In the genomic region with DNA sequence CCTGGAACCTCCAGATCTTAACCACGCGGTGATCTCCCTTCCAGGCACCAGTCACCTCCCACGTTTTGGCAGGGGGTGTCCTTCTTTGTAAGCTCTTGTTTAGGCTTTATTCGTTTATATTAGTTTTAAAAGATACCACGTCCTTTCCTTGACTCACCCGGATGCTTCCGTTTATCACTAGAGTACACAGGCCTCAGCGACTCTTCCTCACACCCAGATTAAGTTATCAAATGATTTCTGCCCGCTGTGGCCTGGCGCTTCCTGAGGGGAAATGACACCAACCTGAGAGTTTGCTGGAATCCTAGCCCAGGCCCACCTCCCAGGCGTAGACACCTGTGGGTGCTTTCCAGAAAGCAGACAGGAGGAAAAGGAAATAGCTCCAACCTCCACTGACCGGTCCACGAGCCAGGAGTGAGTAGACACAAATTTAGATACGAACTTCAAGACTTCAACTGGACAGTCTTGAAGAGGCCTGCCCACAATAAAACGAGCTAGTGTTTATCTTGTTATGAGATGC, we compare ENCODE assay signal across 8 cellular contexts. TPM values are rescaled to one million over a fixed set of nuclear protein-coding genes. Genes with fewer than 3 reads are reported as not detected.
DNase-seq lines count a peak whose midpoint lies in the region; ATAC-seq and TF ChIP-seq lines count a peak whose summit lies in the region.
"Had no signal": no experiment of that assay in that cellular context is flagged by ENCODE, and none has a peak within 500 bp of the region (broad histone marks: within the 10 kb centered on the region; RNA-seq: fewer than 3 reads in every experiment).

No MANE protein-coding gene starts in this region.

- WGBS in testis, 2 donors: 13 to 24% methylated on average over 15 of the region's 15 CpGs

- intact Hi-C loops in left lung (cut with DNase I): no loop called here
- intact Hi-C loops in testis (cut with DNase I; ENCODE audit: low total_unique reads): no loop called here

- H3K27ac ChIP-seq in HUES6 (ENCODE audit: low read depth, low read length) (peak overlapping the region; percentile 62; the same call in 1 of the 2 replicates), left lung (peak overlapping the region; percentile 77), testis (peak overlapping the region; percentile 74 to 85)

- H3K4me1 ChIP-seq in HUES6 (ENCODE audit: control insufficient read depth, insufficient read depth, low read length): peaks cover 17% of the 10 kb centered on the region
- H3K4me1 ChIP-seq in left lung: peaks cover 5 to 17% of the 10 kb centered on the region in 2 donors
- no peaks in the 10 kb centered on the region for H3K4me1 ChIP-seq in testis

- peak overlapping the region; percentile 75 to 83 (median 79) for H3K4me3 Mint-ChIP-seq in brain
- H3K4me3 Mint-ChIP-seq in T-helper 17 cell: no peak overlapping the region

- H3K27me3 Mint-ChIP-seq in brain (peaks cover 25% of the 10 kb centered on the region), T-helper 17 cell (peaks cover 46% of the 10 kb centered on the region)

- TF ChIP-seq CTCF in brain (conservative IDR thresholded peaks at IDR 0.05) (no peak), left lung (IDR thresholded peaks at IDR 0.05) (no peak), testis (IDR thresholded peaks at IDR 0.05) (no peak)

- no peaks in the 10 kb centered on the region for H3K9me3 ChIP-seq in HUES6 (ENCODE audit: control insufficient read depth, insufficient read depth, low read depth, low read length)
- no peaks in the 10 kb centered on the region for H3K9me3 ChIP-seq in left lung
- H3K9me3 ChIP-seq in testis: no peaks in the 10 kb centered on the region
- H3K9me3 ChIP-seq in T-helper 17 cell (ENCODE audit: control insufficient read depth, low read length, poor library complexity, severe bottlenecking): no peaks in the 10 kb centered on the region

- H3K27me3 ChIP-seq in HUES6 (ENCODE audit: control insufficient read depth, insufficient read depth, low read length) (no peaks in the 10 kb centered on the region; the same call in 1 of the 2 replicates), left lung (peaks cover 0 to 34% of the 10 kb centered on the region in 2 donors), testis (no peaks in the 10 kb centered on the region)

- H3K4me1 Mint-ChIP-seq in brain: peaks cover 31% of the 10 kb centered on the region
- peaks cover 6% of the 10 kb centered on the region for H3K4me1 Mint-ChIP-seq in T-helper 17 cell

- peak overlapping the region; percentile 86 for H3K9ac ChIP-seq in HUES6 (ENCODE audit: low read length)

- H3K9me3 Mint-ChIP-seq in brain: no peaks in the 10 kb centered on the region

- peak overlapping the region; percentile 21 to 66 (median 57) for H3K27ac Mint-ChIP-seq in brain
- no peak overlapping the region for H3K27ac Mint-ChIP-seq in T-helper 17 cell

- no peaks in the 10 kb centered on the region for H3K36me3 ChIP-seq in HUES6 (ENCODE audit: control insufficient read depth, insufficient read depth, low read length)
- H3K36me3 ChIP-seq in left lung: no peaks in the 10 kb centered on the region
- H3K36me3 ChIP-seq in testis (ENCODE audit: low read depth, missing control alignments): no peaks in the 10 kb centered on the region

- H3K4me3 ChIP-seq in HUES6 (ENCODE audit: low read depth, low read length) (peak overlapping the region; percentile 87), left lung (peak overlapping the region; percentile 44 to 51), testis (peak overlapping the region; percentile 44 to 76)

- DNase-seq in left lung (peak; percentile 28 to 37), testis (no peak), T-helper 17 cell (no peak), epidermal melanocyte (ENCODE audit: insufficient read length, low spot score) (no peak)

- H3K36me3 Mint-ChIP-seq in brain (no peaks in the 10 kb centered on the region), T-helper 17 cell (ENCODE audit: low read depth) (no peaks in the 10 kb centered on the region)

- no peak for TF ChIP-seq POLR2A in testis (IDR thresholded peaks at IDR 0.05)

- ATAC-seq in left lung (no peak), T-helper 17 cell (no peak), HG03520 (IDR thresholded peaks at IDR 0.05; ENCODE audit: unreplicated experiment) (no peak)

RNA-seq across cellular contexts. Expression of a gene that starts 0.8 kb away (rescaled TPM):
- polyA plus RNA-seq in brain (ENCODE audit: insufficient read depth, low read depth, low replicate concordance): 0.08 TPM
- 1 to 10 TPM; 3.0 to 3.1 TPM for total RNA-seq in left lung
- 1 to 10 TPM; 5.3 to 6.8 TPM for total RNA-seq in testis
- 3.9 TPM for polyA plus RNA-seq in testis (ENCODE audit: insufficient read depth, low read depth, low replicate concordance)
- not detected for total RNA-seq in T-helper 17 cell
- total RNA-seq: myocyte had no signal

Comparison
In these comparisons a context has a peak if more than half of its experiments do, and no peak if none do; other contexts are left out.
1. DNase-seq: peak in left lung (2 of 2); none in testis (single experiment), T-helper 17 cell (0 of 3) and epidermal melanocyte (single experiment).
2. RNA of a gene that starts 0.8 kb away (total RNA-seq): 5.3 to 6.8 TPM in testis and 3.0 to 3.1 TPM in left lung; not detected in T-helper 17 cell; every median in the first group is over 4 times any median in the second.
3. Peak in every context shown above with its lines, with median percentiles within 50 percentile points of each other: H3K27ac ChIP-seq and H3K4me3 ChIP-seq.